Comparison of ENCODE assay signal across 23 cellular contexts in genomic region chr2:99613992-99614391, GRCh38.
"Had no signal": no experiment of that assay in that cellular context is flagged by ENCODE, and none has a peak within 500 bp of the region (broad histone marks: within the 10 kb centered on the region; RNA-seq: fewer than 3 reads in every experiment).

No MANE protein-coding gene starts in this region.

- H3K79me2 ChIP-seq: parathyroid adenoma had no signal

- H3K4me3 ChIP-seq: left ventricle myocardium inferior, sigmoid colon, smooth muscle cell, testis, vagina had no signal

- DNase-seq: activated CD4-positive, alpha-beta memory T cell treated with anti-CD3 and anti-CD28 coated beads, Interleukin-2, amount 10 ng/mL, durations not matched to agents 7 days and 5 days; activated CD4-positive, alpha-beta T cell treated with anti-CD3 and anti-CD28 coated beads for 48 hours; activated CD4-positive, CD25-positive, alpha-beta regulatory T cell; activated gamma-delta T cell treated with Interleukin-2 at 50 U/mL for 16 hours; aorta; foreskin keratinocyte; kidney glomerular epithelial cell; left ventricle myocardium inferior; natural killer cell; sigmoid colon; stimulated activated CD4-positive, alpha-beta T cell treated with anti-CD3 and anti-CD28 coated beads, Interleukin-15, amount 100 ng/mL, for 24 hours; stimulated activated naive CD4-positive, alpha-beta T cell; T1000; testis; trophoblast cell had no signal

- H3K9me3 Mint-ChIP-seq: activated CD4-positive, alpha-beta memory T cell treated with anti-CD3 and anti-CD28 coated beads, Interleukin-2, amount 10 ng/mL, durations not matched to agents 7 days and 5 days; activated naive CD4-positive, alpha-beta T cell treated with anti-CD3 and anti-CD28 coated beads, Interleukin-2, amount 50 U/mL, for 24 hours; activated T-helper 1 cell treated with anti-CD3 and anti-CD28 coated beads, Interleukin-12 subunit alpha, Interleukin-12 subunit beta, Interleukin-2, Interleukin-4 antibody, amounts not matched to agents 30 ng/mL and 10 ng/mL and 1 ng/mL, durations not matched to agents 14 hours and 24 hours and 36 hours; brain; mesothelial cell of epicardium; natural killer cell; T-helper 1 cell treated with Interleukin-12 subunit alpha and Interleukin-12 subunit beta and Interleukin-4 antibody, amounts not matched to agents 30 μg/mL and 1 μg/mL, for 36 hours had no signal

- H3K4me1 ChIP-seq: foreskin keratinocyte, parathyroid adenoma, testis had no signal

- H2AFZ ChIP-seq: parathyroid adenoma had no signal

- H3K9me3 ChIP-seq: left ventricle myocardium inferior, sigmoid colon, testis, vagina had no signal

- H3K4me3 Mint-ChIP-seq: activated CD4-positive, alpha-beta memory T cell treated with anti-CD3 and anti-CD28 coated beads, Interleukin-2, amount 10 ng/mL, durations not matched to agents 7 days and 5 days; activated naive CD4-positive, alpha-beta T cell treated with anti-CD3 and anti-CD28 coated beads, Interleukin-2, amount 50 U/mL, for 24 hours; activated T-helper 1 cell treated with anti-CD3 and anti-CD28 coated beads, Interleukin-12 subunit alpha, Interleukin-12 subunit beta, Interleukin-2, Interleukin-4 antibody, amounts not matched to agents 30 ng/mL and 10 ng/mL and 1 ng/mL, durations not matched to agents 14 hours and 24 hours and 36 hours; brain; mesothelial cell of epicardium; natural killer cell; T-helper 1 cell treated with Interleukin-12 subunit alpha and Interleukin-12 subunit beta and Interleukin-4 antibody, amounts not matched to agents 30 μg/mL and 1 μg/mL, for 36 hours had no signal

- H3K36me3 ChIP-seq: left ventricle myocardium inferior, sigmoid colon, vagina had no signal

- H3K4me1 Mint-ChIP-seq: activated CD4-positive, alpha-beta memory T cell treated with anti-CD3 and anti-CD28 coated beads, Interleukin-2, amount 10 ng/mL, durations not matched to agents 7 days and 5 days; activated naive CD4-positive, alpha-beta T cell treated with anti-CD3 and anti-CD28 coated beads, Interleukin-2, amount 50 U/mL, for 24 hours; natural killer cell had no signal

- H3K9ac ChIP-seq: parathyroid adenoma had no signal

- H3K4me2 ChIP-seq: smooth muscle cell had no signal

- ATAC-seq: foreskin keratinocyte, natural killer cell had no signal

- H3K27me3 ChIP-seq: foreskin keratinocyte, sigmoid colon, testis, vagina had no signal

- H3K27ac Mint-ChIP-seq: activated CD4-positive, alpha-beta memory T cell treated with anti-CD3 and anti-CD28 coated beads, Interleukin-2, amount 10 ng/mL, durations not matched to agents 7 days and 5 days; activated naive CD4-positive, alpha-beta T cell treated with anti-CD3 and anti-CD28 coated beads, Interleukin-2, amount 50 U/mL, for 24 hours; activated T-helper 1 cell treated with anti-CD3 and anti-CD28 coated beads, Interleukin-12 subunit alpha, Interleukin-12 subunit beta, Interleukin-2, Interleukin-4 antibody, amounts not matched to agents 30 ng/mL and 10 ng/mL and 1 ng/mL, durations not matched to agents 14 hours and 24 hours and 36 hours; mesothelial cell of epicardium; natural killer cell; T-helper 1 cell treated with Interleukin-12 subunit alpha and Interleukin-12 subunit beta and Interleukin-4 antibody, amounts not matched to agents 30 μg/mL and 1 μg/mL, for 36 hours had no signal

- H3K27me3 Mint-ChIP-seq: activated naive CD4-positive, alpha-beta T cell treated with anti-CD3 and anti-CD28 coated beads, Interleukin-2, amount 50 U/mL, for 24 hours; brain had no signal

- H3K27ac ChIP-seq: foreskin keratinocyte, left ventricle myocardium inferior, parathyroid adenoma, sigmoid colon, testis, vagina had no signal

- H3K36me3 Mint-ChIP-seq: brain, mesothelial cell of epicardium, natural killer cell had no signal
